Comparison of ENCODE assay signal across 7 cellular contexts in the genomic region with DNA sequence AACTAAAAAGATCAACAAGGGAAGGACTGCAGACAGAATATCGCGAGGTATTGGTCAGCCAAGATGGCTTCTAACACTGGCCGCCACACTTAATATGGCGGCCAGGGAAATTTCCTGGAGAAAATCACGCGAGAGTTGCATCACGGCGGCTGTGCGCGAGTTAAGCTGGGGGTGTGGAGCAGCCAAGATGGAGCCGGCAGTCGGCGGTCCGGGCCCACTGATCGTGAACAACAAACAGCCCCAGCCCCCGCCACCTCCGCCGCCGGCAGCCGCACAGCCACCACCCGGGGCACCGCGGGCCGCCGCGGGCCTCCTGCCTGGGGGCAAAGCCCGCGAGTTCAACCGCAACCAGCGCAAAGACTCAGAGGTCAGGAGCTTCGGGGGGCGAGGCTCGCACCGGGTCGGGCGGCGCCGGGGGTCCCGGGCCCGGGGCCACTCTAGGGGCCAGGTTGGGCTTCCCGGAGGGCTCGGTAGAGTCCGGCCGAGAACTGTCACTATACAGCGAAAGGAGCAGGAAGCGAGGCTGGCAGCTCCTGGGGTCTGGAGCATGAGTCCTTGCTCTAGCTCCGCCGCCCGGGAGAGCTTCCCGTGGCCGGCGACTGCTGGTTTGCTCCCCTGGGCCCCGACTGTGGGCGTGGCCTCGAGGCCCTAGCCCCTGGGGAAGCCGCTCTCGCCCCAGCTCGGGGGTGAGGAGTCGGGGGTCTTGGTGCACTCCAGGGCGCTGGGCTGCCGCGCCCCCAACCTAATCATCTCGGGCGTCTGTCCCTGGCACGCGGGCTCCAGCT.
A peak's percentile ranks its signal among the peaks of the same experiment; 100 is the strongest.
DNase-seq lines count a peak whose midpoint lies in the region; ATAC-seq and TF ChIP-seq lines count a peak whose summit lies in the region.

A gene with protein sequence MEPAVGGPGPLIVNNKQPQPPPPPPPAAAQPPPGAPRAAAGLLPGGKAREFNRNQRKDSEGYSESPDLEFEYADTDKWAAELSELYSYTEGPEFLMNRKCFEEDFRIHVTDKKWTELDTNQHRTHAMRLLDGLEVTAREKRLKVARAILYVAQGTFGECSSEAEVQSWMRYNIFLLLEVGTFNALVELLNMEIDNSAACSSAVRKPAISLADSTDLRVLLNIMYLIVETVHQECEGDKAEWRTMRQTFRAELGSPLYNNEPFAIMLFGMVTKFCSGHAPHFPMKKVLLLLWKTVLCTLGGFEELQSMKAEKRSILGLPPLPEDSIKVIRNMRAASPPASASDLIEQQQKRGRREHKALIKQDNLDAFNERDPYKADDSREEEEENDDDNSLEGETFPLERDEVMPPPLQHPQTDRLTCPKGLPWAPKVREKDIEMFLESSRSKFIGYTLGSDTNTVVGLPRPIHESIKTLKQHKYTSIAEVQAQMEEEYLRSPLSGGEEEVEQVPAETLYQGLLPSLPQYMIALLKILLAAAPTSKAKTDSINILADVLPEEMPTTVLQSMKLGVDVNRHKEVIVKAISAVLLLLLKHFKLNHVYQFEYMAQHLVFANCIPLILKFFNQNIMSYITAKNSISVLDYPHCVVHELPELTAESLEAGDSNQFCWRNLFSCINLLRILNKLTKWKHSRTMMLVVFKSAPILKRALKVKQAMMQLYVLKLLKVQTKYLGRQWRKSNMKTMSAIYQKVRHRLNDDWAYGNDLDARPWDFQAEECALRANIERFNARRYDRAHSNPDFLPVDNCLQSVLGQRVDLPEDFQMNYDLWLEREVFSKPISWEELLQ (plus strand): TSS at position 174 of the 785 bp plus-strand sequence. CDS start 14 bp downstream, at position 188.

- in situ Hi-C loops in astrocyte of the cerebellum (cut with HindIII; ENCODE audit: low sequenced_read_pairs): no loop called here

- H3K4me3 ChIP-seq in astrocyte of the cerebellum (ENCODE audit: low read depth, low read length) (peak within 1 kb of the TSS; percentile 93), retinal pigment epithelial cell (ENCODE audit: low read length) (peak within 1 kb of the TSS; percentile 77)

- ATAC-seq in GM18505 (IDR thresholded peaks at IDR 0.05; ENCODE audit: unreplicated experiment) (peak; percentile 88), HG02973 (IDR thresholded peaks at IDR 0.05; ENCODE audit: unreplicated experiment) (peak; percentile 78)

- no peak for TF ChIP-seq CTCF in astrocyte of the cerebellum (IDR thresholded peaks at IDR 0.05; ENCODE audit: low read depth, low read length, missing control alignments)
- no peak for TF ChIP-seq CTCF in retinal pigment epithelial cell (conservative IDR thresholded peaks at IDR 0.05; ENCODE audit: low read depth, low read length)

- peak; percentile 90 for TF ChIP-seq POLR2A in GM18505 (IDR thresholded peaks at IDR 0.05; ENCODE audit: borderline replicate concordance, extremely low read depth, insufficient read depth, insufficient read length)

- DNase-seq in NCI-H2029 treated with DMSO at 0.1 percent for 48 hours (lab: John Stamatoyannopoulos, UW): peak; percentile 91
- DNase-seq in T-helper 9 cell: peak; percentile 88
- peak; percentile 96 for DNase-seq in astrocyte of the cerebellum (ENCODE audit: low read depth)
- peak; percentile 81 to 91 for DNase-seq in hippocampal formation (lab: John Stamatoyannopoulos, UW)
- peak; percentile 79 for DNase-seq in retinal pigment epithelial cell (ENCODE audit: low read depth)

Comparison
In these comparisons a context has a peak if more than half of its experiments do, and no peak if none do; other contexts are left out.
1. Peak in every context shown above with its lines: DNase-seq, ATAC-seq and H3K4me3 ChIP-seq.